ENCODE assay signal across 29 cellular contexts in genomic region chr9:12875216-12875615, GRCh38.
DNase-seq lines count a peak whose midpoint lies in the region; ATAC-seq, FAIRE-seq and TF ChIP-seq lines count a peak whose summit lies in the region.
"Had no signal": no experiment of that assay in that cellular context is flagged by ENCODE, and none has a peak within 500 bp of the region (broad histone marks: within the 10 kb centered on the region; RNA-seq: fewer than 3 reads in every experiment).

No MANE protein-coding gene starts in this region.

- no peaks in the 10 kb centered on the region for H3K36me3 Mint-ChIP-seq in astrocyte (ENCODE audit: low read depth, unreplicated experiment)
- H3K36me3 Mint-ChIP-seq: activated naive CD8-positive, alpha-beta T cell treated with anti-CD3 and anti-CD28 coated beads, Interleukin-2, amount 10 ng/mL, durations not matched to agents 7 days and 5 days; stimulated activated effector memory CD8-positive, alpha-beta T cell treated with anti-CD3 and anti-CD28 coated beads, Interleukin-12 subunit alpha, Interleukin-12 subunit beta, amount 100 ng/mL, for 72 hours had no signal

- DNase-seq in A673 (ENCODE audit: low spot score) (peak; percentile 23), HCEC 1CT (peak; percentile 53), astrocyte (ENCODE audit: low read depth) (peak; percentile 74), fibroblast of the aortic adventitia (ENCODE audit: low read depth) (peak; percentile 51), smooth muscle cell (lab: John Stamatoyannopoulos, UW; ENCODE audit: unreplicated experiment) (no peak), DMS114 treated with DMSO at 0.1 percent for 48 hours (lab: John Stamatoyannopoulos, UW; ENCODE audit: unreplicated experiment) (no peak)
- DNase-seq: activated CD4-positive, alpha-beta T cell treated with anti-CD3 and anti-CD28 coated beads for 48 hours; activated gamma-delta T cell; activated naive CD8-positive, alpha-beta T cell treated with anti-CD3 and anti-CD28 coated beads, Interleukin-2, amount 10 ng/mL, durations not matched to agents 7 days and 5 days; activated T-cell treated with anti-CD3 and anti-CD28 coated beads, Interleukin-2, amount 50 U/mL, for 1 hour; C1 segment of cervical spinal cord; Caco-2; foreskin melanocyte; left colon; MM.1S; NCI-H2081 treated with DMSO at 0.1 percent for 48 hours; NCI-H345; NCI-H748 treated with DMSO at 0.1 percent for 48 hours; pancreas; stimulated activated CD4-positive, alpha-beta T cell treated with anti-CD3 and anti-CD28 coated beads, Interleukin-4, amount 100 ng/mL, for 24 hours; trophoblast cell had no signal

- H2AFZ ChIP-seq in astrocyte (ENCODE audit: low read depth, low read length): no peak overlapping the region
- no peak overlapping the region for H2AFZ ChIP-seq in smooth muscle cell (ENCODE audit: low read depth)

- CTCF ChIA-PET in A673 (lab: Charles Lee): no interaction called here

- no peaks in the 10 kb centered on the region for H3F3A ChIP-seq in smooth muscle cell (ENCODE audit: low read depth)

- no peaks in the 10 kb centered on the region for H3K9me3 Mint-ChIP-seq in astrocyte (ENCODE audit: unreplicated experiment)
- H3K9me3 Mint-ChIP-seq: activated naive CD8-positive, alpha-beta T cell treated with anti-CD3 and anti-CD28 coated beads, Interleukin-2, amount 10 ng/mL, durations not matched to agents 7 days and 5 days had no signal

- H3K4me2 ChIP-seq in astrocyte (ENCODE audit: low read length): no peak overlapping the region
- no peak overlapping the region for H3K4me2 ChIP-seq in smooth muscle cell

- H3K36me3 ChIP-seq in A673 (ENCODE audit: insufficient read depth, low read length, poor library complexity, severe bottlenecking): no peaks in the 10 kb centered on the region
- H3K36me3 ChIP-seq in astrocyte (ENCODE audit: insufficient read depth, low read length): no peaks in the 10 kb centered on the region
- H3K36me3 ChIP-seq in smooth muscle cell (ENCODE audit: low read depth): no peaks in the 10 kb centered on the region
- H3K36me3 ChIP-seq: pancreas, right atrium auricular region had no signal

- no peaks in the 10 kb centered on the region for H4K20me1 ChIP-seq in astrocyte (ENCODE audit: insufficient read depth, low read length)
- no peaks in the 10 kb centered on the region for H4K20me1 ChIP-seq in smooth muscle cell (ENCODE audit: low read depth)

- H3K79me2 ChIP-seq in astrocyte (ENCODE audit: insufficient read depth, low read length) (no peaks in the 10 kb centered on the region), smooth muscle cell (ENCODE audit: low read depth) (no peaks in the 10 kb centered on the region)

- H3K27me3 ChIP-seq in A673 (replicated peaks; ENCODE audit: insufficient read depth, low read depth, low read length, poor library complexity) (no peaks in the 10 kb centered on the region), astrocyte (ENCODE audit: insufficient read depth, low read length) (no peaks in the 10 kb centered on the region), smooth muscle cell (ENCODE audit: low read depth) (no peaks in the 10 kb centered on the region)
- H3K27me3 ChIP-seq: pancreas, right atrium auricular region had no signal

- H3K9ac ChIP-seq in astrocyte (ENCODE audit: low read length): no peak overlapping the region
- H3K9ac ChIP-seq in smooth muscle cell (ENCODE audit: low read depth): no peak overlapping the region

- ATAC-seq in GM19455 (IDR thresholded peaks at IDR 0.05; ENCODE audit: unreplicated experiment) (no peak), GM21619 (IDR thresholded peaks at IDR 0.05; ENCODE audit: unreplicated experiment) (no peak)
- ATAC-seq: K562; left colon; pancreas; stimulated activated effector memory CD8-positive, alpha-beta T cell treated with anti-CD3 and anti-CD28 coated beads, Interleukin-12 subunit alpha, Interleukin-12 subunit beta, amount 100 ng/mL, for 72 hours had no signal

- TF ChIP-seq CTCF in A673 (conservative IDR thresholded peaks at IDR 0.05; ENCODE audit: low read depth, low read length) (no peak), astrocyte (IDR thresholded peaks at IDR 0.05; ENCODE audit: insufficient read depth, low read depth, low read length) (no peak), fibroblast of the aortic adventitia (IDR thresholded peaks at IDR 0.05; ENCODE audit: insufficient read depth, low read length) (no peak), smooth muscle cell (IDR thresholded peaks at IDR 0.05; ENCODE audit: borderline replicate concordance, insufficient read depth, poor library complexity, severe bottlenecking) (no peak)

- H3K4me1 ChIP-seq in A673 (ENCODE audit: insufficient read depth, low read length, poor library complexity, severe bottlenecking): peaks cover 35% of the 10 kb centered on the region
- no peaks in the 10 kb centered on the region for H3K4me1 ChIP-seq in astrocyte (ENCODE audit: insufficient read depth, low read length)
- no peaks in the 10 kb centered on the region for H3K4me1 ChIP-seq in smooth muscle cell (ENCODE audit: low read depth)
- H3K4me1 ChIP-seq: Caco-2, right atrium auricular region had no signal

- peak; percentile 73 for FAIRE-seq in astrocyte (lab: Jason Lieb, UNC)
- FAIRE-seq: GM12891, K562, pancreas had no signal

- no TSS peak for BruUV-seq in A673 (replicated peaks; lab: Mats Ljungman, UMichigan)

- H3K4me1 Mint-ChIP-seq in astrocyte (ENCODE audit: low read depth, unreplicated experiment): no peaks in the 10 kb centered on the region
- H3K4me1 Mint-ChIP-seq: activated naive CD8-positive, alpha-beta T cell treated with anti-CD3 and anti-CD28 coated beads, Interleukin-2, amount 10 ng/mL, durations not matched to agents 7 days and 5 days; stimulated activated effector memory CD8-positive, alpha-beta T cell treated with anti-CD3 and anti-CD28 coated beads, Interleukin-12 subunit alpha, Interleukin-12 subunit beta, amount 100 ng/mL, for 72 hours had no signal

- H3K9me3 ChIP-seq in A673 (ENCODE audit: low read depth, low read length, poor library complexity, severe bottlenecking): no peaks in the 10 kb centered on the region
- H3K9me3 ChIP-seq in astrocyte (ENCODE audit: insufficient read depth, low read depth, low read length): no peaks in the 10 kb centered on the region
- no peaks in the 10 kb centered on the region for H3K9me3 ChIP-seq in smooth muscle cell (replicated peaks; ENCODE audit: low read depth)
- H3K9me3 ChIP-seq: Caco-2, pancreas, right atrium auricular region had no signal

- H3K27ac ChIP-seq in A673 (ENCODE audit: low read depth, low read length, poor library complexity, severe bottlenecking) (no peak overlapping the region), astrocyte (ENCODE audit: low read depth, low read length) (no peak overlapping the region), smooth muscle cell (ENCODE audit: low read depth) (no peak overlapping the region)
- H3K27ac ChIP-seq: pancreas, right atrium auricular region, VCaP had no signal

- no peak overlapping the region for H3K4me3 Mint-ChIP-seq in astrocyte (ENCODE audit: unreplicated experiment)
- H3K4me3 Mint-ChIP-seq: activated naive CD8-positive, alpha-beta T cell treated with anti-CD3 and anti-CD28 coated beads, Interleukin-2, amount 10 ng/mL, durations not matched to agents 7 days and 5 days; stimulated activated effector memory CD8-positive, alpha-beta T cell treated with anti-CD3 and anti-CD28 coated beads, Interleukin-12 subunit alpha, Interleukin-12 subunit beta, amount 100 ng/mL, for 72 hours; T-helper 2 cell treated with Interferon-gamma antibody and Interleukin-4, amounts not matched to agents 5 μg/mL and 100 μg/mL, for 36 hours had no signal

- intact Hi-C loops in A673 (cut with micrococcal nuclease; ENCODE audit: unreplicated experiment): no loop called here

- no peaks in the 10 kb centered on the region for H3K27me3 Mint-ChIP-seq in astrocyte (ENCODE audit: low read depth, unreplicated experiment)
- H3K27me3 Mint-ChIP-seq: activated naive CD8-positive, alpha-beta T cell treated with anti-CD3 and anti-CD28 coated beads, Interleukin-2, amount 10 ng/mL, durations not matched to agents 7 days and 5 days had no signal

- H3K4me3 ChIP-seq in A673 (ENCODE audit: low read depth, low read length, poor library complexity, severe bottlenecking): no peak overlapping the region
- H3K4me3 ChIP-seq in astrocyte (ENCODE audit: insufficient read depth, low read depth, low read length): no peak overlapping the region
- H3K4me3 ChIP-seq in fibroblast of the aortic adventitia (ENCODE audit: low read depth, low read length): no peak overlapping the region
- no peak overlapping the region for H3K4me3 ChIP-seq in smooth muscle cell
- H3K4me3 ChIP-seq: K562, pancreas, right atrium auricular region had no signal

- POLR2A ChIA-PET in A673 (lab: Charles Lee; ENCODE audit: low non-redundant PET): no interaction called here

- no peak overlapping the region for H3K27ac Mint-ChIP-seq in astrocyte (ENCODE audit: unreplicated experiment)
- H3K27ac Mint-ChIP-seq: activated naive CD8-positive, alpha-beta T cell treated with anti-CD3 and anti-CD28 coated beads, Interleukin-2, amount 10 ng/mL, durations not matched to agents 7 days and 5 days; stimulated activated effector memory CD8-positive, alpha-beta T cell treated with anti-CD3 and anti-CD28 coated beads, Interleukin-12 subunit alpha, Interleukin-12 subunit beta, amount 100 ng/mL, for 72 hours; T-helper 2 cell treated with Interferon-gamma antibody and Interleukin-4, amounts not matched to agents 5 μg/mL and 100 μg/mL, for 36 hours had no signal

Comparison
In these comparisons a context has a peak if more than half of its experiments do, and no peak if none do; other contexts are left out.
1. DNase-seq: peak in A673 (single experiment), HCEC 1CT (single experiment), astrocyte (single experiment) and fibroblast of the aortic adventitia (single experiment); none in smooth muscle cell (single experiment) and DMS114 treated with DMSO at 0.1 percent for 48 hours (single experiment).